In genomic region chr14:78340250-78340649, GRCh38 we compare ENCODE assay signal across 17 cellular contexts.
"Had no signal": no experiment of that assay in that cellular context is flagged by ENCODE, and none has a peak within 500 bp of the region (broad histone marks: within the 10 kb centered on the region; RNA-seq: fewer than 3 reads in every experiment).

No MANE protein-coding gene starts in this region.

- DNase-seq: activated CD4-positive, alpha-beta T cell treated with anti-CD3 and anti-CD28 coated beads for 36 hours; activated CD4-positive, CD25-positive, alpha-beta regulatory T cell; activated CD8-positive, alpha-beta memory T cell treated with anti-CD3 and anti-CD28 coated beads, Interleukin-2, amount 10 ng/mL, durations not matched to agents 7 days and 5 days; activated CD8-positive, alpha-beta T cell treated with anti-CD3 and anti-CD28 coated beads, Interleukin-2, amount 10 ng/mL, durations not matched to agents 7 days and 5 days; activated T-cell treated with anti-CD3 and anti-CD28 coated beads, Interleukin-2, amount 50 U/mL, for 48 hours; endodermal cell; foreskin keratinocyte; heart right ventricle; midbrain; naive thymus-derived CD4-positive, alpha-beta T cell; ovary; right lobe of liver; stimulated activated CD4-positive, alpha-beta T cell treated with anti-CD3 and anti-CD28 coated beads, Interleukin-2, amount 100 ng/mL, for 48 hours; stimulated activated naive CD4-positive, alpha-beta T cell treated with Interleukin-2 at 50 U/mL for 16 hours had no signal

- H3K4me3 ChIP-seq: breast epithelium, esophagus muscularis mucosa, heart right ventricle, ovary, right lobe of liver, tibial nerve had no signal
